8 cellular contexts compared by ENCODE assay signal in the genomic region with DNA sequence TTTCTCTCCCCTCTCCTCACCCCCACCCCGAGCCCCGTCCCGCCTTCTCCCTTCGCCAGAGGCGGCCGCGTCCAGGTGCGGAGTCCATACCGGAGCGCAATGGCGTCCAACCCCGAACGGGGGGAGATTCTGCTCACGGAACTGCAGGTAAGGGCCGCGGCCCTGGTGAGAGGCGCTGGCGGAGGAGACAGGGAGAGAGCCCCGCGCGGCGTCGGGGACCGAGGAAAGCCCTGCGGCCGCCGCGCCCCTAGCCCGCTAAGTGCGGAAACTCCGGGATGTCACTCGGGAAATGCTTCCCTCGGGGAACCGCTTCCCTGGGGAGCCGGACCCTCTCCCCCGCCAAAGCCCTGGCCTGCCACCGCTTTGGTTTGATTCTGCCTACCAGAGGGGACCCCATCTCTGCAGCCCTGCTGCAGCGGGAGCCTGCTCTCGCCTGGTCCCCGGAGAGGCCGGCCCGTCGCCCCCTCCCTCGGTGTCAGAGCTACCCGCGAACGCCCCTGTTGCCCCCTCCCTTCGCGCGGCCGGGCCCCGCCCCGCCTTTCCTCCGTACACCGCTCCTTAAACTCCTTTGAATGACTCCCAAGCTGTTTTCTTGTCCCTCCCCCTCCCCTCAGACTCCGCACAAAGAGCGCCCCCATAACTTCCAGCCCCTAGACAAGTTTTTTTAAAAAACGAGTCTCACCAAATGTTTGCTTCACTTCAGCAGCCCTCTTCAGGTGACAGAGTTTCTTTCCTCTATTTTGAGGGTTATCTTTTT. TPM values are rescaled to one million over a fixed set of nuclear protein-coding genes. Genes with fewer than 3 reads are reported as not detected.
DNase-seq lines count a peak whose midpoint lies in the region; ATAC-seq and TF ChIP-seq lines count a peak whose summit lies in the region.

No MANE protein-coding gene starts in this region.

- no peak; the same call in 1 of the 2 replicates for TF ChIP-seq CTCF in PC-9 (conservative IDR thresholded peaks at IDR 0.05)
- no peak for TF ChIP-seq CTCF in fibroblast of pulmonary artery (IDR thresholded peaks at IDR 0.05; ENCODE audit: low read length, missing control alignments)
- TF ChIP-seq CTCF in nephron (IDR thresholded peaks at IDR 0.05; ENCODE audit: unreplicated experiment in 3 of 3) = no peak

- peaks cover 68% of the 10 kb centered on the region for H3K79me2 ChIP-seq in PC-9 (ENCODE audit: low read depth)

- H3K27me3 ChIP-seq in HUES6 (ENCODE audit: control insufficient read depth, insufficient read depth, low read length) = no peaks in the 10 kb centered on the region
- H3K27me3 ChIP-seq in PC-9 (ENCODE audit: insufficient read depth, low read depth) = no peaks in the 10 kb centered on the region

- peaks cover 36% of the 10 kb centered on the region for H3F3A ChIP-seq in PC-9 (ENCODE audit: insufficient read depth, low read depth)

- H3K27ac ChIP-seq in HUES6 (ENCODE audit: low read depth, low read length) (peak overlapping the region; percentile 88), PC-9 (peak overlapping the region; percentile 90)

- CTCF ChIA-PET in PC-9 (lab: Charles Lee) = interaction anchor here (0.6 to 1.2 kb wide), 9 partner anchors 16 to 1290 kb away, joined by 3 to 7 read pairs (median 4); no protein-coding TSS in a partner anchor

- no peaks in the 10 kb centered on the region for H3K9me2 ChIP-seq in PC-9 (ENCODE audit: insufficient read depth)

- peak; percentile 42 for ATAC-seq in GM21447 (IDR thresholded peaks at IDR 0.05; ENCODE audit: unreplicated experiment)
- ATAC-seq in stimulated activated naive CD8-positive, alpha-beta T cell treated with anti-CD3 and anti-CD28 coated beads, Interleukin-15, amount 100 ng/mL, for 72 hours = peak; percentile 61

- peak overlapping the region; percentile 91 to 98 (median 93) for H3K4me3 Mint-ChIP-seq in nephron
- H3K4me3 Mint-ChIP-seq in stimulated activated naive CD8-positive, alpha-beta T cell treated with anti-CD3 and anti-CD28 coated beads, Interleukin-15, amount 100 ng/mL, for 72 hours = peak overlapping the region; percentile 91 to 98

- peak overlapping the region; percentile 89 for H3K4me2 ChIP-seq in PC-9

- peak overlapping the region; percentile 94 for H2AFZ ChIP-seq in PC-9

- peak overlapping the region; percentile 89 for H3K9ac ChIP-seq in HUES6 (ENCODE audit: low read length)

- H3K4me1 ChIP-seq in HUES6 (ENCODE audit: control insufficient read depth, insufficient read depth, low read length) (0 out of 2 replicates have a peak, but pooled peaks cover 6% of the 10 kb centered on the region), PC-9 (replicated peaks; ENCODE audit: insufficient read depth) (peaks cover 42% of the 10 kb centered on the region)

- DNase-seq in DMS 273 (lab: John Stamatoyannopoulos, UW; ENCODE audit: unreplicated experiment) (peak; percentile 92), PC-9 (peak; percentile 72 to 79), fibroblast of pulmonary artery (ENCODE audit: low read depth) (peak; percentile 44)
- DNase-seq in activated T-helper 1 cell treated with anti-CD3 and anti-CD28 coated beads, Interleukin-2, amount 50 U/mL, for 16 hours (ENCODE audit: low read depth in 1 of 2, low spot score in 1 of 2) = peak; percentile 14 to 42
- DNase-seq in stimulated activated naive CD8-positive, alpha-beta T cell treated with anti-CD3 and anti-CD28 coated beads, Interleukin-15, amount 100 ng/mL, for 72 hours = peak; percentile 69 to 71

- peak overlapping the region; percentile 98 to 100 (median 99) for H3K27ac Mint-ChIP-seq in nephron
- H3K27ac Mint-ChIP-seq in stimulated activated naive CD8-positive, alpha-beta T cell treated with anti-CD3 and anti-CD28 coated beads, Interleukin-15, amount 100 ng/mL, for 72 hours = peak overlapping the region; percentile 97

- H3K4me3 ChIP-seq in HUES6 (ENCODE audit: low read depth, low read length) = peak overlapping the region; percentile 73
- H3K4me3 ChIP-seq in PC-9 = peak overlapping the region; percentile 98
- peak overlapping the region; percentile 67 for H3K4me3 ChIP-seq in fibroblast of pulmonary artery (replicated peaks; ENCODE audit: low read depth, low read length)

- no peaks in the 10 kb centered on the region for H3K27me3 Mint-ChIP-seq in nephron (ENCODE audit: low read depth)
- H3K27me3 Mint-ChIP-seq in stimulated activated naive CD8-positive, alpha-beta T cell treated with anti-CD3 and anti-CD28 coated beads, Interleukin-15, amount 100 ng/mL, for 72 hours = no peaks in the 10 kb centered on the region

- no peaks in the 10 kb centered on the region for H3K9me3 Mint-ChIP-seq in nephron
- H3K9me3 Mint-ChIP-seq in stimulated activated naive CD8-positive, alpha-beta T cell treated with anti-CD3 and anti-CD28 coated beads, Interleukin-15, amount 100 ng/mL, for 72 hours = no peaks in the 10 kb centered on the region

- H3K9me3 ChIP-seq in HUES6 (ENCODE audit: control insufficient read depth, insufficient read depth, low read depth, low read length) = no peaks in the 10 kb centered on the region
- H3K9me3 ChIP-seq in PC-9 (ENCODE audit: insufficient read depth, low read depth) = no peaks in the 10 kb centered on the region

- H3K36me3 ChIP-seq in HUES6 (ENCODE audit: control insufficient read depth, insufficient read depth, low read length) (0 out of 2 replicates have a peak, but pooled peaks cover 4% of the 10 kb centered on the region), PC-9 (ENCODE audit: low read depth) (peaks cover 10% of the 10 kb centered on the region; the same call in 1 of the 2 replicates)

- BruUV-seq in PC-9 (replicated peaks; lab: Mats Ljungman, UMichigan) = no TSS peak

- H3K4me1 Mint-ChIP-seq in nephron = peaks cover 17% of the 10 kb centered on the region
- H3K4me1 Mint-ChIP-seq in stimulated activated naive CD8-positive, alpha-beta T cell treated with anti-CD3 and anti-CD28 coated beads, Interleukin-15, amount 100 ng/mL, for 72 hours = peaks cover 37% of the 10 kb centered on the region

- intact Hi-C loops in PC-9 (cut with micrococcal nuclease; ENCODE audit: unreplicated experiment) = loop anchor here (1.0 to 5.0 kb wide), 2 partner anchors 90 to 208 kb away; partner anchors contain the start of gene GTF2B

- H4K20me1 ChIP-seq in PC-9 (ENCODE audit: insufficient read depth) = peaks cover 24% of the 10 kb centered on the region; the same call in 1 of the 2 replicates

- POLR2A ChIA-PET in PC-9 (lab: Charles Lee; ENCODE audit: unreplicated experiment) = interaction anchor here (0.5 to 0.7 kb wide), 8 partner anchors 10 to 205 kb away, joined by 3 to 7 read pairs (median 4); no protein-coding TSS in a partner anchor

- H3K36me3 Mint-ChIP-seq in nephron (ENCODE audit: low read depth) = no peaks in the 10 kb centered on the region

RNA-seq across cellular contexts. Expression of gene PKN2, which starts 0.6 kb away (rescaled TPM):
- 79.3 and 81.8 TPM in 2 replicates for total RNA-seq in PC-9 (2021)

Comparison
In these comparisons a context has a peak if more than half of its experiments do, and no peak if none do; other contexts are left out.
1. Peak in every context shown above with its lines: DNase-seq, ATAC-seq, H3K4me3 ChIP-seq and H3K27ac ChIP-seq.
2. DNase-seq: peak in every context shown above with its lines; median percentile 92 in DMS 273; 76 in PC-9; 70 in stimulated activated naive CD8-positive, alpha-beta T cell treated with anti-CD3 and anti-CD28 coated beads, Interleukin-15, amount 100 ng/mL, for 72 hours; 44 in fibroblast of pulmonary artery; 28 in activated T-helper 1 cell treated with anti-CD3 and anti-CD28 coated beads, Interleukin-2, amount 50 U/mL, for 16 hours.